Comparison of ENCODE assay signal across 8 cellular contexts in genomic region chr5:64768358-64769312, GRCh38.
A peak's percentile ranks its signal among the peaks of the same experiment; 100 is the strongest.
DNase-seq lines count a peak whose midpoint lies in the region; ATAC-seq and TF ChIP-seq lines count a peak whose summit lies in the region.

TSS of gene CWC27 (plus strand) at chr5:64768930. CDS start at chr5:64769147, 217 bp downstream.
TSS of gene SREK1IP1 (minus strand) at chr5:64768691. CDS start at chr5:64768517, 174 bp downstream.

- H3K4me3 ChIP-seq in choroid plexus epithelial cell (ENCODE audit: low read depth, low read length), result peak within 1 kb of the TSS; percentile 87

- peak; percentile 85 for DNase-seq in AML-193 (lab: John Stamatoyannopoulos, UW)
- DNase-seq in NCI-H446 treated with DMSO at 0.1 percent for 48 hours (lab: John Stamatoyannopoulos, UW), result peak; percentile 86
- peak; percentile 58 to 59 for DNase-seq in activated CD4-positive, alpha-beta T cell treated with anti-CD3 and anti-CD28 coated beads for 24 hours (ENCODE audit: low read depth in 2 of 2)
- DNase-seq in choroid plexus epithelial cell (ENCODE audit: low read depth), result peak; percentile 97
- peak; percentile 96 for DNase-seq in kidney glomerular epithelial cell (lab: John Stamatoyannopoulos, UW)
- DNase-seq in stimulated activated CD4-positive, alpha-beta T cell treated with anti-CD3 and anti-CD28 coated beads, Interleukin-1b, Interleukin-23, amount 100 ng/mL, for 1 hour (ENCODE audit: low read depth in 2 of 2), result peak; percentile 47 to 56

- peak; percentile 45 for TF ChIP-seq CTCF in choroid plexus epithelial cell (conservative IDR thresholded peaks at IDR 0.05; ENCODE audit: low read depth, low read length)

- ATAC-seq in GM19035 (IDR thresholded peaks at IDR 0.05; ENCODE audit: unreplicated experiment) (peak; percentile 98), HG03354 (IDR thresholded peaks at IDR 0.05; ENCODE audit: poor library complexity, severe bottlenecking, unreplicated experiment) (peak; percentile 98)

Comparison
In these comparisons a context has a peak if more than half of its experiments do, and no peak if none do; other contexts are left out.
1. Peak in every context shown above with its lines: DNase-seq, ATAC-seq and H3K4me3 ChIP-seq.